9 cellular contexts compared by ENCODE assay signal in genomic region chr4:40309250-40309774, GRCh38. TPM values are rescaled to one million over a fixed set of nuclear protein-coding genes. Genes with fewer than 3 reads are reported as not detected.
A peak's percentile ranks its signal among the peaks of the same experiment; 100 is the strongest.
DNase-seq lines count a peak whose midpoint lies in the region; ATAC-seq and TF ChIP-seq lines count a peak whose summit lies in the region.
"Had no signal": no experiment of that assay in that cellular context is flagged by ENCODE, and none has a peak within 500 bp of the region (broad histone marks: within the 10 kb centered on the region; RNA-seq: fewer than 3 reads in every experiment).

No MANE protein-coding gene starts in this region.

- peak overlapping the region; percentile 70 for H3K27ac Mint-ChIP-seq in progenitor cell of endocrine pancreas

- peaks cover 5% of the 10 kb centered on the region for H3K9me3 Mint-ChIP-seq in progenitor cell of endocrine pancreas (ENCODE audit: low read depth)

- H3K27me3 ChIP-seq in MM.1S (replicated peaks; ENCODE audit: insufficient read depth, low read length): no peaks in the 10 kb centered on the region
- peaks cover 0 to 2% of the 10 kb centered on the region in 2 donors for H3K27me3 ChIP-seq in aorta (ENCODE audit: control insufficient read depth in 1 of 2, insufficient read depth in 2 of 2, low read length in 1 of 2)

- H3K4me1 ChIP-seq in MM.1S (ENCODE audit: low read length) (peaks cover 39% of the 10 kb centered on the region), aorta (ENCODE audit: control insufficient read depth in 1 of 2, insufficient read depth in 2 of 2, low read length in 2 of 2) (no peaks in the 10 kb centered on the region)

- peak overlapping the region; percentile 59 for H2AFZ ChIP-seq in MM.1S (ENCODE audit: low read length)

- DNase-seq in MM.1S: peak; percentile 89
- peak; percentile 71 to 89 for DNase-seq in activated T-helper 1 cell treated with anti-CD3 and anti-CD28 coated beads, Interleukin-2, amount 50 U/mL, for 16 hours (ENCODE audit: low read depth in 1 of 2, low spot score in 1 of 2)
- DNase-seq in glomerular endothelial cell (ENCODE audit: extremely low read depth, low read depth, low spot score): peak; percentile 76
- peak; percentile 88 for DNase-seq in progenitor cell of endocrine pancreas (ENCODE audit: low spot score, unreplicated experiment)
- peak; percentile 92 to 96 for DNase-seq in aorta
- no peak for DNase-seq in midbrain (lab: John Stamatoyannopoulos, UW)

- no peaks in the 10 kb centered on the region for H3K27me3 Mint-ChIP-seq in progenitor cell of endocrine pancreas

- H3K27ac ChIP-seq in C4-2B: no peak overlapping the region
- peak overlapping the region; percentile 96 for H3K27ac ChIP-seq in MM.1S (ENCODE audit: low read length)
- no peak overlapping the region for H3K27ac ChIP-seq in aorta (ENCODE audit: low read depth in 1 of 2, low read length in 2 of 2)

- H3F3A ChIP-seq in MM.1S (ENCODE audit: insufficient read depth, low read length): peaks cover 55% of the 10 kb centered on the region

- no peaks in the 10 kb centered on the region for H3K9me2 ChIP-seq in MM.1S (replicated peaks; ENCODE audit: insufficient read depth, low read length)

- H3K36me3 Mint-ChIP-seq in progenitor cell of endocrine pancreas (ENCODE audit: insufficient read depth): no peaks in the 10 kb centered on the region

- peak overlapping the region; percentile 78 for H3K9ac ChIP-seq in MM.1S (ENCODE audit: low read length)

- 2% methylated on average over 10 of the region's 10 CpGs for WGBS in aorta, 2 donors

- H3K36me3 ChIP-seq in MM.1S (replicated peaks; ENCODE audit: insufficient read depth, low read length): no peaks in the 10 kb centered on the region
- H3K36me3 ChIP-seq in aorta (ENCODE audit: control insufficient read depth in 1 of 2, insufficient read depth in 2 of 2, low read length in 1 of 2): no peaks in the 10 kb centered on the region

- H4K20me1 ChIP-seq in MM.1S (ENCODE audit: insufficient read depth, low read length): no peaks in the 10 kb centered on the region

- H3K4me3 ChIP-seq in MM.1S (ENCODE audit: low read length) (peak overlapping the region; percentile 59), aorta (ENCODE audit: low read length in 2 of 2) (no peak overlapping the region)

- H3K79me2 ChIP-seq in MM.1S (ENCODE audit: low read length): peaks cover 9% of the 10 kb centered on the region; the same call in 1 of the 2 replicates

- intact Hi-C loops in aorta (cut with DNase I): loop anchor here (2.0 to 10.0 kb wide), 3 partner anchors 155 to 253 kb away; partner anchors contain the start of gene N4BP2 (in 1 of the 2)

- ATAC-seq in GM21529 (IDR thresholded peaks at IDR 0.05; ENCODE audit: unreplicated experiment) (peak; percentile 44), aorta (ENCODE audit: low FRiP score) (peak; percentile 86)

- H3K4me1 Mint-ChIP-seq in progenitor cell of endocrine pancreas (ENCODE audit: low read depth): peaks cover 14% of the 10 kb centered on the region

- H3K9me3 ChIP-seq in MM.1S (replicated peaks; ENCODE audit: insufficient read depth, low read length) (no peaks in the 10 kb centered on the region), aorta (ENCODE audit: control insufficient read depth, low read length) (peaks cover 5% of the 10 kb centered on the region)

- H3K4me2 ChIP-seq in MM.1S (ENCODE audit: low read depth, low read length): peak overlapping the region; percentile 99

- H3K4me3 Mint-ChIP-seq in progenitor cell of endocrine pancreas (ENCODE audit: low read depth): no peak overlapping the region

- TF ChIP-seq CTCF in C4-2B (conservative IDR thresholded peaks at IDR 0.05) (peak; percentile 89), MM.1S (IDR thresholded peaks at IDR 0.05; ENCODE audit: low read length) (peak; percentile 90), progenitor cell of endocrine pancreas (IDR thresholded peaks at IDR 0.05; ENCODE audit: unreplicated experiment) (peak; percentile 93)

RNA-seq across cellular contexts. Expression of gene CHRNA9, which starts 25.8 kb away (rescaled TPM):
- total RNA-seq in glomerular endothelial cell (not detected in 2 replicates), progenitor cell of endocrine pancreas (0.22 and 0.43 TPM in 2 replicates), aorta (not detected)
- not detected for polyA plus RNA-seq in aorta
- polyA plus RNA-seq: adipose tissue had no signal
